ENCODE assay signal across 8 cellular contexts in the genomic region with DNA sequence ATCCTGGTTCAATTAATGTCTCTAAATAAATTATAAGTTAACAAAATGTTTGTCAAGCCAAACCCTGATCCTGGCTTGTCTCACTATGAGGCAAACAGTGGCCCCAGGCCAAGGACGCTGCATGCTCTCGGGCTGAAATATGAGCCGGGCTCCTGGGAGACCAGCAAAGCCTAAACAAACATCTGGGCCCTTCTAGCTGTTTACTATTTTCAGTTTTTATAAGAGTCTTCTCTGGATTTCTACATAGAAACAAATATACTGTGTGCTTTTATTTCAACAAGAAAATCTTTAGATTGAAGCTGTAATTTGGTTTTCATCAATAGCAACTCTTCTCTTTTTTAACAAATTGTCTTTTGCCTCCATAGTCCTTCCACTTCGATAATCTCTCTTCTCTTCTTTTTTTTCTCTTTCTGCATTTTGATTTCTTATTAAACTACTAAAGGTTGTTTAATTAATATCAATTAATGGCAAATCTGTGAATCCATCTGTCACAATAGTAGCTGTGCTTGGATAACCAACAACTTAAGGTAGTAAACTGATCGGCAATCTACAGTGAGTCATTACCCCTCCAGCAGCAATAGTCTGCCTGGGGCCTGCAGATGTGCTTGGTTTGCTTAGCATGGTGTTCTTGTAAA.
DNase-seq lines count a peak whose midpoint lies in the region; ATAC-seq, FAIRE-seq and TF ChIP-seq lines count a peak whose summit lies in the region.

No MANE protein-coding gene starts in this region.

- no peaks in the 10 kb centered on the region for H3K36me3 Mint-ChIP-seq in astrocyte (ENCODE audit: low read depth, unreplicated experiment)

- H3K4me1 ChIP-seq in astrocyte (ENCODE audit: insufficient read depth, low read length) (no peaks in the 10 kb centered on the region), kidney (ENCODE audit: control insufficient read depth in 1 of 2, insufficient read depth in 1 of 2, low read depth in 1 of 2, low read length in 2 of 2) (peaks cover 0 to 3% of the 10 kb centered on the region in 2 donors), tibial artery (peaks cover 0 to 5% (median 0%) of the 10 kb centered on the region in 4 donors)

- no peak overlapping the region for H3K4me3 Mint-ChIP-seq in astrocyte (ENCODE audit: unreplicated experiment)

- no peak for TF ChIP-seq CTCF in 22Rv1 (IDR thresholded peaks at IDR 0.05)
- no peak for TF ChIP-seq CTCF in astrocyte (IDR thresholded peaks at IDR 0.05; ENCODE audit: insufficient read depth, low read depth, low read length)
- TF ChIP-seq CTCF in kidney (IDR thresholded peaks at IDR 0.05; ENCODE audit: borderline replicate concordance, extremely low read depth, insufficient read depth): no peak
- TF ChIP-seq CTCF in tibial artery (IDR thresholded peaks at IDR 0.05): no peak

- H2AFZ ChIP-seq in astrocyte (ENCODE audit: low read depth, low read length): no peak overlapping the region

- H3K9ac ChIP-seq in astrocyte (ENCODE audit: low read length) (no peak overlapping the region), kidney (ENCODE audit: low read length in 2 of 2) (no peak overlapping the region)

- intact Hi-C loops in kidney (cut with DNase I) (no loop called here), tibial artery (cut with DNase I; ENCODE audit: low total_unique reads) (no loop called here)

- no peaks in the 10 kb centered on the region for H3K4me1 Mint-ChIP-seq in astrocyte (ENCODE audit: low read depth, unreplicated experiment)

- H3K4me2 ChIP-seq in astrocyte (ENCODE audit: low read length): no peak overlapping the region

- H3K9me3 ChIP-seq in astrocyte (ENCODE audit: insufficient read depth, low read depth, low read length) (no peaks in the 10 kb centered on the region), kidney (ENCODE audit: control insufficient read depth in 1 of 2, low read length in 2 of 2) (no peaks in the 10 kb centered on the region), tibial artery (no peaks in the 10 kb centered on the region)

- ATAC-seq in GM21423 (IDR thresholded peaks at IDR 0.05; ENCODE audit: unreplicated experiment): no peak

- H3K27me3 Mint-ChIP-seq in astrocyte (ENCODE audit: low read depth, unreplicated experiment): peaks cover 5% of the 10 kb centered on the region

- H3K27me3 ChIP-seq in astrocyte (ENCODE audit: insufficient read depth, low read length) (peaks cover 2% of the 10 kb centered on the region), tibial artery (no peaks in the 10 kb centered on the region)

- H3K27ac ChIP-seq in 22Rv1 (peak overlapping the region; percentile 91), astrocyte (ENCODE audit: low read depth, low read length) (no peak overlapping the region), kidney (ENCODE audit: low read depth in 2 of 2, low read length in 2 of 2) (no peak overlapping the region), tibial artery (no peak overlapping the region)

- DNase-seq in LHCN-M2 (ENCODE audit: low read depth) (peak; percentile 65), astrocyte (ENCODE audit: low read depth) (peak; percentile 36), kidney (peak; percentile 93), tibial artery (peak; percentile 76 to 87), ecto neural progenitor cell (ENCODE audit: low spot score) (no peak), HK-2 (ENCODE audit: unreplicated experiment) (no peak)

- no peaks in the 10 kb centered on the region for H4K20me1 ChIP-seq in astrocyte (ENCODE audit: insufficient read depth, low read length)

- H3K36me3 ChIP-seq in astrocyte (ENCODE audit: insufficient read depth, low read length) (no peaks in the 10 kb centered on the region), kidney (ENCODE audit: control insufficient read depth in 1 of 2, insufficient read depth in 2 of 2, low read length in 2 of 2) (no peaks in the 10 kb centered on the region), tibial artery (no peaks in the 10 kb centered on the region)

- peaks cover 1% of the 10 kb centered on the region for H3K9me3 Mint-ChIP-seq in astrocyte (ENCODE audit: unreplicated experiment)

- H3K27ac Mint-ChIP-seq in astrocyte (ENCODE audit: unreplicated experiment): no peak overlapping the region

- FAIRE-seq in astrocyte (lab: Jason Lieb, UNC): no peak
- FAIRE-seq in kidney (lab: Jason Lieb, UNC): peak; percentile 33

- no peaks in the 10 kb centered on the region for H3K79me2 ChIP-seq in astrocyte (ENCODE audit: insufficient read depth, low read length)

- H3K4me3 ChIP-seq in astrocyte (ENCODE audit: insufficient read depth, low read depth, low read length) (no peak overlapping the region), kidney (ENCODE audit: low read length in 2 of 2) (no peak overlapping the region), tibial artery (no peak overlapping the region)

Comparison
In these comparisons a context has a peak if more than half of its experiments do, and no peak if none do; other contexts are left out.
1. DNase-seq: peak in LHCN-M2 (single experiment), astrocyte (single experiment), kidney (single experiment) and tibial artery (2 of 2); none in ecto neural progenitor cell (single experiment) and HK-2 (single experiment).